10 cellular contexts compared by ENCODE assay signal in the genomic region with DNA sequence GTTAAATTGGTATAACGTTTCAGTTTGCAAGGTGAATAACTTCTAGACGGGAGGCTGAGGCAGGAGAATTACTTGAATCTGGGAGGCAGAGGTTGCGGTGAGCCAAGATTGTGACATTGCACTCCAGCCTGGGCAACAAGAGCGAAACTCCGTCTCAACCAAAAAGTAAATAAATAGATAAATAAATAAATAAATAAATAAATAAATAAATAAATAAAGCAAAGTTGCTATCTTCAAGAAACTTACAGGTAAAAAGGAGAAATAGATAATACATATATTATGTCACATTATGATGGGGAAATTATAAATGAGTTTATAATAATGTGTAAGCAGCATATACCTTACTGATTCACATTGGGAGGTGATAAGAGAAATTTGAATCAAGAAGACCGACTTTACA.
"Had no signal": no experiment of that assay in that cellular context is flagged by ENCODE, and none has a peak within 500 bp of the region (broad histone marks: within the 10 kb centered on the region; RNA-seq: fewer than 3 reads in every experiment).

No MANE protein-coding gene starts in this region.

- H3K4me2 ChIP-seq: KMS-11 had no signal

- H3K36me3 Mint-ChIP-seq: IgD-negative memory B cell had no signal

- H3K4me3 ChIP-seq: K562 had no signal

- FAIRE-seq: HepG2, K562 had no signal

- H3K27ac ChIP-seq: HL-60, KMS-11 had no signal

- H3K27me3 Mint-ChIP-seq: IgD-negative memory B cell had no signal

- H3K4me1 Mint-ChIP-seq: IgD-negative memory B cell had no signal

- H3K27ac Mint-ChIP-seq: IgD-negative memory B cell had no signal

- ATAC-seq: HepG2, K562 had no signal

- DNase-seq: IMR-90, Karpas-422, Kasumi-1, KBM-7, KG1 had no signal
